ENCODE assay signal across 1 cellular context in the genomic region with DNA sequence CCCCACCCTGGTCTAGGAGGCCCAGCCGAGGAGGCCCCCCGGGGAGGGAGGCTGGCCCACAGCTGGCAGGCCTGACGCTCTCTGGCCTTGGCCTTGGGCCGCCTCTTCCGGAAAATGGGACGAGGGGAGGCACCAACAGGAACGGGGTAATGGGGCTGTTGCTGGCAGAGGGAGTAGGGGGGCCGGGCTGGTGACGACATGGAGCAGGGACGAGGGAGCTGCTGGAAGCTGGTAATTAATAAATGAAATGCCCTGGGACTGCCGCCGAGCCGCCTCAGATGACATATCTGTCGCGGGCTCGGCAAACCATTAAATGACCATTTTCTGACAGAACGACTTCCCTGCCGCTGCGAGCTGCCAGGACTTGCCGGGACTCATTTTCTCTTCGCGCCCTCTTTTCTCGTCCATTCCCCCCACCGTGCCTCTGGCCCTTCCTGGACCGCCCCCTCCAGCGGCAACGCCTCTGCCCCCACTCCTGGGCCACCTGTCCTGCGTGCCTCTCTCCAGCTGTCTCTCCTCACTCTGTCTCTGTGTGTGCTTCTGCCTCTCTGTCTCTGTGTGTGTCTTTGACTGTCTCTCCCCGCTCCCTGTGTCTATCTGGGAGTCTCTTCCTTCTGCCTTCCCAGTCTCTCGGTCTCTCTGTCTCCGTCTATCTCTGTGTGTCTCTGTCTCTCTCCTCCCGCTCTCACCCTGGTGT.
TF ChIP-seq lines count a peak whose summit lies in the region.

No MANE protein-coding gene starts in this region.

TF ChIP-seq in neural cell, 6 proteins besides CTCF, POLR2A, EP300 and RAD21 (continued from another document):
- TF ChIP-seq, protein P1, sequence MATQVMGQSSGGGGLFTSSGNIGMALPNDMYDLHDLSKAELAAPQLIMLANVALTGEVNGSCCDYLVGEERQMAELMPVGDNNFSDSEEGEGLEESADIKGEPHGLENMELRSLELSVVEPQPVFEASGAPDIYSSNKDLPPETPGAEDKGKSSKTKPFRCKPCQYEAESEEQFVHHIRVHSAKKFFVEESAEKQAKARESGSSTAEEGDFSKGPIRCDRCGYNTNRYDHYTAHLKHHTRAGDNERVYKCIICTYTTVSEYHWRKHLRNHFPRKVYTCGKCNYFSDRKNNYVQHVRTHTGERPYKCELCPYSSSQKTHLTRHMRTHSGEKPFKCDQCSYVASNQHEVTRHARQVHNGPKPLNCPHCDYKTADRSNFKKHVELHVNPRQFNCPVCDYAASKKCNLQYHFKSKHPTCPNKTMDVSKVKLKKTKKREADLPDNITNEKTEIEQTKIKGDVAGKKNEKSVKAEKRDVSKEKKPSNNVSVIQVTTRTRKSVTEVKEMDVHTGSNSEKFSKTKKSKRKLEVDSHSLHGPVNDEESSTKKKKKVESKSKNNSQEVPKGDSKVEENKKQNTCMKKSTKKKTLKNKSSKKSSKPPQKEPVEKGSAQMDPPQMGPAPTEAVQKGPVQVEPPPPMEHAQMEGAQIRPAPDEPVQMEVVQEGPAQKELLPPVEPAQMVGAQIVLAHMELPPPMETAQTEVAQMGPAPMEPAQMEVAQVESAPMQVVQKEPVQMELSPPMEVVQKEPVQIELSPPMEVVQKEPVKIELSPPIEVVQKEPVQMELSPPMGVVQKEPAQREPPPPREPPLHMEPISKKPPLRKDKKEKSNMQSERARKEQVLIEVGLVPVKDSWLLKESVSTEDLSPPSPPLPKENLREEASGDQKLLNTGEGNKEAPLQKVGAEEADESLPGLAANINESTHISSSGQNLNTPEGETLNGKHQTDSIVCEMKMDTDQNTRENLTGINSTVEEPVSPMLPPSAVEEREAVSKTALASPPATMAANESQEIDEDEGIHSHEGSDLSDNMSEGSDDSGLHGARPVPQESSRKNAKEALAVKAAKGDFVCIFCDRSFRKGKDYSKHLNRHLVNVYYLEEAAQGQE (IDR thresholded peaks at IDR 0.05; ENCODE audit: borderline replicate concordance): no peak
- TF ChIP-seq POLR2AphosphoS5 (IDR thresholded peaks at IDR 0.05): no peak
- no peak for TF ChIP-seq EZH2 (IDR thresholded peaks at IDR 0.05; ENCODE audit: borderline replicate concordance, insufficient read depth, low read length, poor library complexity, severe bottlenecking)
